Comparison of ENCODE assay signal across 3 cellular contexts in the genomic region with DNA sequence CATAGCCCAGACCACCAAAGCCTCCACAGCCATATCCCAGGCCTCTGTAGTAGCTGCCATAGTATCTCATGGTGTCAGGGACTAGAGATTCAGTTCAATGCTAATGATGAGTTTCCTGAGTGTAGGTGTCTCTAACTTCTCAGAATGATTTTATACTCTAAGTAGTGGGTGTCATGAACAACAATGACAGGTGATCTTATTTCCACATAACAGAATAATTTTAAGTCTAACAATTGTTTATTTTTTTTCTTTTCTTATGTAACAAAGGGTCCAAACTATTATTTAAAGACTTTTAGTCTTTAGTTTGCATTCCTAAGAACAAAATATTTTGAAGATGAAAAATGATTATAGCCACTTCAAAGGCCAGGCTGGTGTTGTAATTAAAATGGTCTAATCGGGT.
"Had no signal": no experiment of that assay in that cellular context is flagged by ENCODE, and none has a peak within 500 bp of the region (broad histone marks: within the 10 kb centered on the region; RNA-seq: fewer than 3 reads in every experiment).

A gene with protein sequence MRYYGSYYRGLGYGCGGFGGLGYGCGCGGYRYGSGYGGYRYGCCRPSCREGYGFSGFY (minus strand): TSS at position 101 of the 400 bp plus-strand sequence. CDS start 31 bp downstream, at position 70.

- FAIRE-seq: HepG2, HTR-8/SVneo, K562 had no signal

- ATAC-seq: HepG2, K562 had no signal
